ENCODE assay signal across 1 cellular context in genomic region chr13:20219585-20219984, GRCh38.
TF ChIP-seq lines count a peak whose summit lies in the region.

No MANE protein-coding gene starts in this region.

TF ChIP-seq in GM23338, 12 proteins besides CTCF, POLR2A, EP300 and RAD21:
- no peak for TF ChIP-seq ZNF462 (CRISPR knock-in tag; IDR thresholded peaks at IDR 0.05)
- no peak for TF ChIP-seq ZNF331 (CRISPR knock-in tag; IDR thresholded peaks at IDR 0.05; ENCODE audit: low read depth)
- no peak for TF ChIP-seq EZH2phosphoT487 (IDR thresholded peaks at IDR 0.05; ENCODE audit: unreplicated experiment)
- no peak for TF ChIP-seq CREB1 (CRISPR knock-in tag; IDR thresholded peaks at IDR 0.05; ENCODE audit: low read depth)
- TF ChIP-seq EZH2 (IDR thresholded peaks at IDR 0.05; ENCODE audit: low read depth, unreplicated experiment): no peak
- no peak for TF ChIP-seq JUNB (IDR thresholded peaks at IDR 0.05; ENCODE audit: unreplicated experiment)
